In genomic region chr7:132919776-132920175, GRCh38 we compare ENCODE assay signal across 27 cellular contexts.
"Had no signal": no experiment of that assay in that cellular context is flagged by ENCODE, and none has a peak within 500 bp of the region (broad histone marks: within the 10 kb centered on the region; RNA-seq: fewer than 3 reads in every experiment).

No MANE protein-coding gene starts in this region.

- H3K27ac Mint-ChIP-seq: activated CD4-positive, alpha-beta T cell treated with anti-CD3 and anti-CD28 coated beads, Interleukin-2, amount 10 ng/mL, durations not matched to agents 24 days and 14 days; activated CD8-positive, alpha-beta memory T cell treated with anti-CD3 and anti-CD28 coated beads, Interleukin-2, amount 10 ng/mL, durations not matched to agents 7 days and 5 days; activated naive CD4-positive, alpha-beta T cell treated with anti-CD3 and anti-CD28 coated beads, Interleukin-2, amount 50 U/mL, for 72 hours; activated naive CD8-positive, alpha-beta T cell treated with anti-CD3 and anti-CD28 coated beads, Interleukin-2, amount 50 U/mL, for 24 hours; T-helper 17 cell had no signal

- ATAC-seq: activated CD8-positive, alpha-beta memory T cell treated with anti-CD3 and anti-CD28 coated beads, Interleukin-2, amount 10 ng/mL, durations not matched to agents 7 days and 5 days; activated naive CD4-positive, alpha-beta T cell treated with anti-CD3 and anti-CD28 coated beads, Interleukin-2, amount 50 U/mL, for 72 hours; activated naive CD8-positive, alpha-beta T cell treated with anti-CD3 and anti-CD28 coated beads, Interleukin-2, amount 50 U/mL, for 24 hours; activated T-cell treated with anti-CD3 and anti-CD28 coated beads, Interleukin-2, amount 50 U/mL, for 4 hours; body of pancreas; PC-3; T-helper 17 cell; WTC11 had no signal

- H3K9me3 Mint-ChIP-seq: activated CD4-positive, alpha-beta T cell treated with anti-CD3 and anti-CD28 coated beads, Interleukin-2, amount 10 ng/mL, durations not matched to agents 24 days and 14 days; activated naive CD4-positive, alpha-beta T cell treated with anti-CD3 and anti-CD28 coated beads, Interleukin-2, amount 50 U/mL, for 72 hours; activated naive CD8-positive, alpha-beta T cell treated with anti-CD3 and anti-CD28 coated beads, Interleukin-2, amount 50 U/mL, for 24 hours; activated T-cell treated with anti-CD3 and anti-CD28 coated beads, Interleukin-2, amount 50 U/mL, for 4 hours; WTC11 had no signal

- H3K36me3 Mint-ChIP-seq: WTC11 had no signal

- H3K27me3 Mint-ChIP-seq: activated CD4-positive, alpha-beta T cell treated with anti-CD3 and anti-CD28 coated beads, Interleukin-2, amount 10 ng/mL, durations not matched to agents 24 days and 14 days; activated CD8-positive, alpha-beta memory T cell treated with anti-CD3 and anti-CD28 coated beads, Interleukin-2, amount 10 ng/mL, durations not matched to agents 7 days and 5 days; activated naive CD8-positive, alpha-beta T cell treated with anti-CD3 and anti-CD28 coated beads, Interleukin-2, amount 50 U/mL, for 24 hours; T-helper 17 cell had no signal

- H3K4me1 Mint-ChIP-seq: activated CD4-positive, alpha-beta T cell treated with anti-CD3 and anti-CD28 coated beads, Interleukin-2, amount 10 ng/mL, durations not matched to agents 24 days and 14 days; activated CD8-positive, alpha-beta memory T cell treated with anti-CD3 and anti-CD28 coated beads, Interleukin-2, amount 10 ng/mL, durations not matched to agents 7 days and 5 days; activated naive CD8-positive, alpha-beta T cell treated with anti-CD3 and anti-CD28 coated beads, Interleukin-2, amount 50 U/mL, for 24 hours; WTC11 had no signal

- H3K9me3 ChIP-seq: ascending aorta, body of pancreas, MG63 had no signal

- DNase-seq: activated CD4-positive, alpha-beta T cell treated with anti-CD3 and anti-CD28 coated beads, Interleukin-2, amount 10 ng/mL, durations not matched to agents 24 days and 14 days; activated CD4-positive, alpha-beta T cell treated with anti-CD3 and anti-CD28 coated beads, Interleukin-2, amount 50 U/mL, for 48 hours; activated CD4-positive, CD25-positive, alpha-beta regulatory T cell treated with anti-CD3 and anti-CD28 coated beads, Interleukin-2, amount 50 U/mL, for 72 hours; activated CD8-positive, alpha-beta memory T cell treated with anti-CD3 and anti-CD28 coated beads, Interleukin-2, amount 10 ng/mL, durations not matched to agents 7 days and 5 days; activated effector memory CD4-positive, alpha-beta T cell treated with anti-CD3 and anti-CD28 coated beads, Interleukin-2, amount 50 U/mL, for 16 hours; activated naive CD4-positive, alpha-beta T cell treated with Interleukin-2 at 50 U/mL for 16 hours; activated naive CD8-positive, alpha-beta T cell treated with anti-CD3 and anti-CD28 coated beads, Interleukin-2, amount 50 U/mL, for 24 hours; activated T-cell treated with anti-CD3 and anti-CD28 coated beads, Interleukin-2, amount 50 U/mL, for 4 hours; amniotic stem cell; body of pancreas; KG1; MG63; MV-4-11; NCI-H1105; NCI-H1436; NCI-H1694 treated with DMSO at 0.1 percent for 48 hours; NCI-H2029 treated with DMSO at 0.1 percent for 48 hours; NCI-H446; NCI-H524; PC-3; SHP77 treated with DMSO at 0.1 percent for 48 hours; T-helper 17 cell; T-helper 9 cell had no signal

- H3K4me3 Mint-ChIP-seq: activated CD4-positive, alpha-beta T cell treated with anti-CD3 and anti-CD28 coated beads, Interleukin-2, amount 10 ng/mL, durations not matched to agents 24 days and 14 days; activated CD8-positive, alpha-beta memory T cell treated with anti-CD3 and anti-CD28 coated beads, Interleukin-2, amount 10 ng/mL, durations not matched to agents 7 days and 5 days; activated naive CD8-positive, alpha-beta T cell treated with anti-CD3 and anti-CD28 coated beads, Interleukin-2, amount 50 U/mL, for 24 hours; activated T-cell treated with anti-CD3 and anti-CD28 coated beads, Interleukin-2, amount 50 U/mL, for 4 hours; T-helper 17 cell; WTC11 had no signal

- H3K27me3 ChIP-seq: ascending aorta, body of pancreas, cardiac muscle cell, MG63 had no signal

- H3K27ac ChIP-seq: ascending aorta, body of pancreas, cardiac muscle cell had no signal

- H3K4me3 ChIP-seq: ascending aorta, body of pancreas, cardiac muscle cell, MG63 had no signal
